In genomic region chr5:58860680-58861079, GRCh38 we compare ENCODE assay signal across 1 cellular context.
TF ChIP-seq lines count a peak whose summit lies in the region.

No MANE protein-coding gene starts in this region.

TF ChIP-seq in K562, 482 proteins besides CTCF, POLR2A, EP300 and RAD21 (continued from another document):
- TF ChIP-seq, protein P1, sequence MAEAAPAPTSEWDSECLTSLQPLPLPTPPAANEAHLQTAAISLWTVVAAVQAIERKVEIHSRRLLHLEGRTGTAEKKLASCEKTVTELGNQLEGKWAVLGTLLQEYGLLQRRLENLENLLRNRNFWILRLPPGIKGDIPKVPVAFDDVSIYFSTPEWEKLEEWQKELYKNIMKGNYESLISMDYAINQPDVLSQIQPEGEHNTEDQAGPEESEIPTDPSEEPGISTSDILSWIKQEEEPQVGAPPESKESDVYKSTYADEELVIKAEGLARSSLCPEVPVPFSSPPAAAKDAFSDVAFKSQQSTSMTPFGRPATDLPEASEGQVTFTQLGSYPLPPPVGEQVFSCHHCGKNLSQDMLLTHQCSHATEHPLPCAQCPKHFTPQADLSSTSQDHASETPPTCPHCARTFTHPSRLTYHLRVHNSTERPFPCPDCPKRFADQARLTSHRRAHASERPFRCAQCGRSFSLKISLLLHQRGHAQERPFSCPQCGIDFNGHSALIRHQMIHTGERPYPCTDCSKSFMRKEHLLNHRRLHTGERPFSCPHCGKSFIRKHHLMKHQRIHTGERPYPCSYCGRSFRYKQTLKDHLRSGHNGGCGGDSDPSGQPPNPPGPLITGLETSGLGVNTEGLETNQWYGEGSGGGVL (CRISPR knock-in tag; IDR thresholded peaks at IDR 0.05), result no peak
- no peak for TF ChIP-seq EHMT2 (IDR thresholded peaks at IDR 0.05)
- no peak for TF ChIP-seq NRF1 (conservative IDR thresholded peaks at IDR 0.05 in 1 of 2, IDR thresholded peaks at IDR 0.05 in 1 of 2)
- TF ChIP-seq TAF7 (tag; IDR thresholded peaks at IDR 0.05), result no peak
- no peak for TF ChIP-seq PHTF2 (CRISPR knock-in tag; IDR thresholded peaks at IDR 0.05)
- TF ChIP-seq MAFG (tag; conservative IDR thresholded peaks at IDR 0.05), result peak; percentile 76
- TF ChIP-seq ZNF316 (IDR thresholded peaks at IDR 0.05), result peak; percentile 67
- no peak for TF ChIP-seq MYBL2 (IDR thresholded peaks at IDR 0.05; ENCODE audit: low read depth)
- TF ChIP-seq MYBL2 (CRISPR knock-in tag; IDR thresholded peaks at IDR 0.05; ENCODE audit: borderline replicate concordance), result no peak
- no peak for TF ChIP-seq SP1 (CRISPR knock-in tag; IDR thresholded peaks at IDR 0.05)
- TF ChIP-seq, protein P2, sequence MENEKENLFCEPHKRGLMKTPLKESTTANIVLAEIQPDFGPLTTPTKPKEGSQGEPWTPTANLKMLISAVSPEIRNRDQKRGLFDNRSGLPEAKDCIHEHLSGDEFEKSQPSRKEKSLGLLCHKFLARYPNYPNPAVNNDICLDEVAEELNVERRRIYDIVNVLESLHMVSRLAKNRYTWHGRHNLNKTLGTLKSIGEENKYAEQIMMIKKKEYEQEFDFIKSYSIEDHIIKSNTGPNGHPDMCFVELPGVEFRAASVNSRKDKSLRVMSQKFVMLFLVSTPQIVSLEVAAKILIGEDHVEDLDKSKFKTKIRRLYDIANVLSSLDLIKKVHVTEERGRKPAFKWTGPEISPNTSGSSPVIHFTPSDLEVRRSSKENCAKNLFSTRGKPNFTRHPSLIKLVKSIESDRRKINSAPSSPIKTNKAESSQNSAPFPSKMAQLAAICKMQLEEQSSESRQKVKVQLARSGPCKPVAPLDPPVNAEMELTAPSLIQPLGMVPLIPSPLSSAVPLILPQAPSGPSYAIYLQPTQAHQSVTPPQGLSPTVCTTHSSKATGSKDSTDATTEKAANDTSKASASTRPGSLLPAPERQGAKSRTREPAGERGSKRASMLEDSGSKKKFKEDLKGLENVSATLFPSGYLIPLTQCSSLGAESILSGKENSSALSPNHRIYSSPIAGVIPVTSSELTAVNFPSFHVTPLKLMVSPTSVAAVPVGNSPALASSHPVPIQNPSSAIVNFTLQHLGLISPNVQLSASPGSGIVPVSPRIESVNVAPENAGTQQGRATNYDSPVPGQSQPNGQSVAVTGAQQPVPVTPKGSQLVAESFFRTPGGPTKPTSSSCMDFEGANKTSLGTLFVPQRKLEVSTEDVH (IDR thresholded peaks at IDR 0.05; ENCODE audit: low read depth, partially characterized antibody), result no peak
- TF ChIP-seq ZNF644 (tag; IDR thresholded peaks at IDR 0.05; ENCODE audit: low read depth), result no peak
- TF ChIP-seq POLR2H (tag; IDR thresholded peaks at IDR 0.05; ENCODE audit: low read depth), result no peak
- TF ChIP-seq SAP30 (IDR thresholded peaks at IDR 0.05; ENCODE audit: borderline replicate concordance, insufficient read depth, low read depth, low read length, poor library complexity, severe bottlenecking), result no peak
